Comparison of ENCODE assay signal across 9 cellular contexts in genomic region chr10:8061274-8062211, GRCh38. TPM values are rescaled to one million over a fixed set of nuclear protein-coding genes. Genes with fewer than 3 reads are reported as not detected.
DNase-seq lines count a peak whose midpoint lies in the region; ATAC-seq, FAIRE-seq and TF ChIP-seq lines count a peak whose summit lies in the region.
"Had no signal": no experiment of that assay in that cellular context is flagged by ENCODE, and none has a peak within 500 bp of the region (broad histone marks: within the 10 kb centered on the region; RNA-seq: fewer than 3 reads in every experiment).

No MANE protein-coding gene starts in this region.

- no TSS peak for BruUV-seq in endothelial cell of umbilical vein (replicated peaks; lab: Mats Ljungman, UMichigan)

- TF ChIP-seq POLR2A in endothelial cell of umbilical vein (IDR thresholded peaks at IDR 0.05; ENCODE audit: low read depth, low read length): no peak

- H3K36me3 ChIP-seq in HEK293 (ENCODE audit: control insufficient read depth in 2 of 2, insufficient read depth in 1 of 2, low read length in 2 of 2): peaks cover 34 to 95% of the 10 kb centered on the region in 2 experiments
- H3K36me3 ChIP-seq in endothelial cell of umbilical vein (ENCODE audit: control insufficient read depth in 2 of 2, extremely low read depth in 1 of 2, insufficient read depth in 2 of 2, low read length in 2 of 2): peaks cover 0 to 27% of the 10 kb centered on the region in 2 experiments

- peaks cover 80% of the 10 kb centered on the region for H3K79me2 ChIP-seq in endothelial cell of umbilical vein (ENCODE audit: control insufficient read depth, insufficient read depth, low read length)

- peak overlapping the region; percentile 12 for H3K9ac ChIP-seq in endothelial cell of umbilical vein (replicated peaks; ENCODE audit: extremely low read depth, insufficient read depth, low read length)

- H3K4me2 ChIP-seq in endothelial cell of umbilical vein (ENCODE audit: insufficient read depth, low read length): peak overlapping the region; percentile 78

- H3K9me1 ChIP-seq in endothelial cell of umbilical vein (replicated peaks; ENCODE audit: control insufficient read depth, extremely low read depth, insufficient read depth, low read length): no peaks in the 10 kb centered on the region

- H3K27ac ChIP-seq in HEK293 (ENCODE audit: extremely low read depth, low read depth, low read length) (no peak overlapping the region), endothelial cell of umbilical vein (ENCODE audit: insufficient read depth, low read depth, low read length) (peak overlapping the region; percentile 83)

- peak; percentile 65 for DNase-seq in activated CD4-positive, CD25-positive, alpha-beta regulatory T cell treated with anti-CD3 and anti-CD28 coated beads, Interleukin-2, amount 50 U/mL, for 72 hours
- DNase-seq in endothelial cell of umbilical vein (ENCODE audit: low read depth, low spot score) (peak; percentile 71), Right ventricle myocardium superior (no peak), HuH-7 (ENCODE audit: low spot score) (no peak), NCI-H2029 treated with DMSO at 0.1 percent for 48 hours (lab: John Stamatoyannopoulos, UW) (no peak)
- DNase-seq in stimulated activated naive CD4-positive, alpha-beta T cell (lab: John Stamatoyannopoulos, UW): peak in 4 of 6 experiments; percentile 28 to 78 (median 55)
- DNase-seq: NCI-H526 had no signal

- H3K4me1 ChIP-seq in HEK293 (ENCODE audit: control insufficient read depth, insufficient read depth, low read length) (peaks cover 7% of the 10 kb centered on the region), endothelial cell of umbilical vein (ENCODE audit: control insufficient read depth, extremely low read depth, insufficient read depth, low read length) (peaks cover 83% of the 10 kb centered on the region)

- intact Hi-C loops in endothelial cell of umbilical vein (cut with micrococcal nuclease) (no loop called here), Right ventricle myocardium superior (cut with DNase I) (no loop called here)

- H3K27me3 ChIP-seq in endothelial cell of umbilical vein (ENCODE audit: control insufficient read depth in 2 of 2, insufficient read depth in 2 of 2, low read length in 2 of 2): no peaks in the 10 kb centered on the region

- POLR2A ChIA-PET in HEK293 (lab: Yijun Ruan, JAX): interaction anchor here (0.7 kb wide), 1 partner anchor 11 kb away, joined by 3 read pairs; no protein-coding TSS in a partner anchor
- POLR2A ChIA-PET in endothelial cell of umbilical vein (lab: Charles Lee): interaction anchor here (1.1 kb wide), 1 partner anchor 14 kb away, joined by 5 read pairs; no protein-coding TSS in a partner anchor

- TF ChIP-seq CTCF in HEK293 (tag by site-specific recombination; IDR thresholded peaks at IDR 0.05): no peak
- TF ChIP-seq CTCF in endothelial cell of umbilical vein (IDR thresholded peaks at IDR 0.05; ENCODE audit: extremely low read depth in 1 of 2, insufficient read depth in 1 of 2, low read depth in 1 of 2, low read length in 2 of 2): no peak

- ATAC-seq in Right ventricle myocardium superior (ENCODE audit: poor library complexity) (no peak), GM21786 (IDR thresholded peaks at IDR 0.05; ENCODE audit: unreplicated experiment) (no peak)

- CTCF ChIA-PET in HEK293 (lab: Yijun Ruan, JAX): no interaction called here
- CTCF ChIA-PET in endothelial cell of umbilical vein (lab: Charles Lee): interaction anchor here (1.3 kb wide), 1 partner anchor 1148 kb away, joined by 6 read pairs; no protein-coding TSS in a partner anchor

- no peaks in the 10 kb centered on the region for H4K20me1 ChIP-seq in endothelial cell of umbilical vein (replicated peaks; ENCODE audit: control insufficient read depth, extremely low read depth, insufficient read depth, low read length)

- peak; percentile 4 for FAIRE-seq in endothelial cell of umbilical vein (lab: Jason Lieb, UNC)

- no peak overlapping the region for H2AFZ ChIP-seq in endothelial cell of umbilical vein (ENCODE audit: low read depth, low read length)

- H3K9me3 ChIP-seq in HEK293 (ENCODE audit: control insufficient read depth, insufficient read depth, low read depth, low read length) (no peaks in the 10 kb centered on the region), endothelial cell of umbilical vein (replicated peaks; ENCODE audit: control insufficient read depth, insufficient read depth, low read length) (no peaks in the 10 kb centered on the region)

- dilution Hi-C loops in endothelial cell of umbilical vein (cut with MboI; ENCODE audit: extremely low pct_ligation_motif_present, low sequenced_read_pairs): no loop called here

- H3K4me3 ChIP-seq in HEK293 (ENCODE audit: low read depth, low read length) (no peak overlapping the region), endothelial cell of umbilical vein (replicated peaks in 1 of 3; ENCODE audit: insufficient read depth in 1 of 3, low read depth in 1 of 3, low read length in 3 of 3) (peak overlapping the region in 2 of 3 experiments; percentile 50 to 95)

TF ChIP-seq in HEK293, 187 proteins besides CTCF, POLR2A, EP300 and RAD21:
- peak; percentile 40; the same call in 1 of the 2 replicates for TF ChIP-seq ZFHX2 (tag by site-specific recombination; conservative IDR thresholded peaks at IDR 0.05)
- no peak for TF ChIP-seq ZBTB49 (tag by site-specific recombination; IDR thresholded peaks at IDR 0.05; ENCODE audit: low read depth)
- no peak for TF ChIP-seq SCRT1 (tag by site-specific recombination; IDR thresholded peaks at IDR 0.05; ENCODE audit: borderline replicate concordance)
- TF ChIP-seq EGR2 (tag by site-specific recombination; IDR thresholded peaks at IDR 0.05; ENCODE audit: low read depth): peak; percentile 64

TF ChIP-seq in endothelial cell of umbilical vein, 7 proteins besides CTCF, POLR2A, EP300 and RAD21:
- TF ChIP-seq POLR2AphosphoS5 (IDR thresholded peaks at IDR 0.05; ENCODE audit: insufficient read depth, low read depth, low read length) (no peak), EZH2 (IDR thresholded peaks at IDR 0.05; ENCODE audit: borderline replicate concordance, low read depth, low read length, severe bottlenecking) (no peak), JUN (IDR thresholded peaks at IDR 0.05; ENCODE audit: borderline replicate concordance, insufficient read depth, insufficient read length, low read depth) (no peak), MYC (IDR thresholded peaks at IDR 0.05; ENCODE audit: low read depth, low read length) (no peak), FOS (IDR thresholded peaks at IDR 0.05; ENCODE audit: borderline replicate concordance, insufficient read depth, low read length) (no peak), MAX (IDR thresholded peaks at IDR 0.05; ENCODE audit: insufficient read depth, insufficient read length) (no peak), GATA2 (IDR thresholded peaks at IDR 0.05; ENCODE audit: insufficient read depth, insufficient read length, low read depth, low read length) (no peak)

RNA-seq across cellular contexts. Expression of gene GATA3, which starts 7.1 kb away (rescaled TPM):
- total RNA-seq in endothelial cell of umbilical vein: 30.9 and 33.0 TPM in 2 replicates
- 7.2 and 9.3 TPM in 2 replicates for polyA plus RNA-seq in endothelial cell of umbilical vein
- 6.7 and 7.0 TPM in 2 replicates for polyA plus RNA-seq in endothelial cell of umbilical vein (2011; cell fraction: cytosol; rRNA removed)
- polyA plus RNA-seq in endothelial cell of umbilical vein (2011; cell fraction: nucleus; rRNA removed): 13.5 and 14.3 TPM in 2 replicates
- 16.6 and 19.7 TPM in 2 replicates for polyA plus RNA-seq in endothelial cell of umbilical vein (2012)
- polyA minus RNA-seq in endothelial cell of umbilical vein: 2.5 TPM in 2 replicates
- polyA minus RNA-seq in endothelial cell of umbilical vein (2011; cell fraction: cytosol; rRNA and poly(A)+ RNA removed): not detected
- 5.0 and 8.9 TPM in 2 replicates for polyA minus RNA-seq in endothelial cell of umbilical vein (2011; cell fraction: nucleus; rRNA and poly(A)+ RNA removed)
- total RNA-seq in Right ventricle myocardium superior: 0.83 TPM

Comparison
In these comparisons a context has a peak if more than half of its experiments do, and no peak if none do; other contexts are left out.
1. DNase-seq: peak in activated CD4-positive, CD25-positive, alpha-beta regulatory T cell treated with anti-CD3 and anti-CD28 coated beads, Interleukin-2, amount 50 U/mL, for 72 hours (single experiment), endothelial cell of umbilical vein (single experiment) and stimulated activated naive CD4-positive, alpha-beta T cell (4 of 6); none in Right ventricle myocardium superior (single experiment), HuH-7 (single experiment) and NCI-H2029 treated with DMSO at 0.1 percent for 48 hours (single experiment).
2. RNA of gene GATA3, which starts 7.1 kb away (total RNA-seq): 30.9 to 33.0 TPM in endothelial cell of umbilical vein; 0.83 TPM in Right ventricle myocardium superior (single experiment); every median in the first group is over 10 times any median in the second.